Comparison of ENCODE assay signal across 1 cellular context in the genomic region with DNA sequence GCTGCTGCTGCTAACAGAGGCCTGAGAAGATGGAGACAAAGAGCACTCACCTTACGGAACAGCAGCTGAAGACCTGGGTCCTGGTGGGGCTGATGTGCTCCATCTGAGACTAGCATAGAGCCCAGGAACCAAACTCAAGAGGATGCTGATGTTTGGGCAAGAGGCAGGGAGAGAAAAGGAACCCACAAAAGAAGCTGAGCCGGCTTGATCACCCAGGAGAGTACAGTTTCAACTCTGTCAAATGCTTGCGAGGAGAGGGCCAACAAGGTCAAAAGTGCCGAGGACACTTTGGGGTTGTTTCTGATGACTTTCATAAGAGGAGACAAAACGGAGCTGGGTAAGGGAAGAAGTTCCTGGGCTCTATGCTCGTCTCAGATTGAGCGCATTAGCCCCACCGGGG.
A peak's percentile ranks its signal among the peaks of the same experiment; 100 is the strongest.
TF ChIP-seq lines count a peak whose summit lies in the region.

No MANE protein-coding gene starts in this region.

TF ChIP-seq in HepG2, 621 proteins besides CTCF, POLR2A, EP300 and RAD21:
- TF ChIP-seq TOPORS (CRISPR knock-in tag; IDR thresholded peaks at IDR 0.05): no peak
- TF ChIP-seq MAFF (IDR thresholded peaks at IDR 0.05; ENCODE audit: low read depth, low read length): peak; percentile 54
- TF ChIP-seq YEATS2 (CRISPR knock-in tag; IDR thresholded peaks at IDR 0.05; ENCODE audit: borderline replicate concordance): no peak
- TF ChIP-seq RBFOX2 (IDR thresholded peaks at IDR 0.05; ENCODE audit: low read depth, low read length): no peak
- no peak for TF ChIP-seq EED (CRISPR knock-in tag; IDR thresholded peaks at IDR 0.05)
- TF ChIP-seq, protein P1, sequence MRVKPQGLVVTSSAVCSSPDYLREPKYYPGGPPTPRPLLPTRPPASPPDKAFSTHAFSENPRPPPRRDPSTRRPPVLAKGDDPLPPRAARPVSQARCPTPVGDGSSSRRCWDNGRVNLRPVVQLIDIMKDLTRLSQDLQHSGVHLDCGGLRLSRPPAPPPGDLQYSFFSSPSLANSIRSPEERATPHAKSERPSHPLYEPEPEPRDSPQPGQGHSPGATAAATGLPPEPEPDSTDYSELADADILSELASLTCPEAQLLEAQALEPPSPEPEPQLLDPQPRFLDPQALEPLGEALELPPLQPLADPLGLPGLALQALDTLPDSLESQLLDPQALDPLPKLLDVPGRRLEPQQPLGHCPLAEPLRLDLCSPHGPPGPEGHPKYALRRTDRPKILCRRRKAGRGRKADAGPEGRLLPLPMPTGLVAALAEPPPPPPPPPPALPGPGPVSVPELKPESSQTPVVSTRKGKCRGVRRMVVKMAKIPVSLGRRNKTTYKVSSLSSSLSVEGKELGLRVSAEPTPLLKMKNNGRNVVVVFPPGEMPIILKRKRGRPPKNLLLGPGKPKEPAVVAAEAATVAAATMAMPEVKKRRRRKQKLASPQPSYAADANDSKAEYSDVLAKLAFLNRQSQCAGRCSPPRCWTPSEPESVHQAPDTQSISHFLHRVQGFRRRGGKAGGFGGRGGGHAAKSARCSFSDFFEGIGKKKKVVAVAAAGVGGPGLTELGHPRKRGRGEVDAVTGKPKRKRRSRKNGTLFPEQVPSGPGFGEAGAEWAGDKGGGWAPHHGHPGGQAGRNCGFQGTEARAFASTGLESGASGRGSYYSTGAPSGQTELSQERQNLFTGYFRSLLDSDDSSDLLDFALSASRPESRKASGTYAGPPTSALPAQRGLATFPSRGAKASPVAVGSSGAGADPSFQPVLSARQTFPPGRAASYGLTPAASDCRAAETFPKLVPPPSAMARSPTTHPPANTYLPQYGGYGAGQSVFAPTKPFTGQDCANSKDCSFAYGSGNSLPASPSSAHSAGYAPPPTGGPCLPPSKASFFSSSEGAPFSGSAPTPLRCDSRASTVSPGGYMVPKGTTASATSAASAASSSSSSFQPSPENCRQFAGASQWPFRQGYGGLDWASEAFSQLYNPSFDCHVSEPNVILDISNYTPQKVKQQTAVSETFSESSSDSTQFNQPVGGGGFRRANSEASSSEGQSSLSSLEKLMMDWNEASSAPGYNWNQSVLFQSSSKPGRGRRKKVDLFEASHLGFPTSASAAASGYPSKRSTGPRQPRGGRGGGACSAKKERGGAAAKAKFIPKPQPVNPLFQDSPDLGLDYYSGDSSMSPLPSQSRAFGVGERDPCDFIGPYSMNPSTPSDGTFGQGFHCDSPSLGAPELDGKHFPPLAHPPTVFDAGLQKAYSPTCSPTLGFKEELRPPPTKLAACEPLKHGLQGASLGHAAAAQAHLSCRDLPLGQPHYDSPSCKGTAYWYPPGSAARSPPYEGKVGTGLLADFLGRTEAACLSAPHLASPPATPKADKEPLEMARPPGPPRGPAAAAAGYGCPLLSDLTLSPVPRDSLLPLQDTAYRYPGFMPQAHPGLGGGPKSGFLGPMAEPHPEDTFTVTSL (CRISPR knock-in tag; IDR thresholded peaks at IDR 0.05; ENCODE audit: borderline replicate concordance): no peak
- no peak for TF ChIP-seq ZNF143 (CRISPR knock-in tag; IDR thresholded peaks at IDR 0.05)
- no peak for TF ChIP-seq STAT5B (CRISPR knock-in tag; IDR thresholded peaks at IDR 0.05)
- TF ChIP-seq, protein P2, sequence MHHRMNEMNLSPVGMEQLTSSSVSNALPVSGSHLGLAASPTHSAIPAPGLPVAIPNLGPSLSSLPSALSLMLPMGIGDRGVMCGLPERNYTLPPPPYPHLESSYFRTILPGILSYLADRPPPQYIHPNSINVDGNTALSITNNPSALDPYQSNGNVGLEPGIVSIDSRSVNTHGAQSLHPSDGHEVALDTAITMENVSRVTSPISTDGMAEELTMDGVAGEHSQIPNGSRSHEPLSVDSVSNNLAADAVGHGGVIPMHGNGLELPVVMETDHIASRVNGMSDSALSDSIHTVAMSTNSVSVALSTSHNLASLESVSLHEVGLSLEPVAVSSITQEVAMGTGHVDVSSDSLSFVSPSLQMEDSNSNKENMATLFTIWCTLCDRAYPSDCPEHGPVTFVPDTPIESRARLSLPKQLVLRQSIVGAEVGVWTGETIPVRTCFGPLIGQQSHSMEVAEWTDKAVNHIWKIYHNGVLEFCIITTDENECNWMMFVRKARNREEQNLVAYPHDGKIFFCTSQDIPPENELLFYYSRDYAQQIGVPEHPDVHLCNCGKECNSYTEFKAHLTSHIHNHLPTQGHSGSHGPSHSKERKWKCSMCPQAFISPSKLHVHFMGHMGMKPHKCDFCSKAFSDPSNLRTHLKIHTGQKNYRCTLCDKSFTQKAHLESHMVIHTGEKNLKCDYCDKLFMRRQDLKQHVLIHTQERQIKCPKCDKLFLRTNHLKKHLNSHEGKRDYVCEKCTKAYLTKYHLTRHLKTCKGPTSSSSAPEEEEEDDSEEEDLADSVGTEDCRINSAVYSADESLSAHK (CRISPR knock-in tag; IDR thresholded peaks at IDR 0.05; ENCODE audit: borderline replicate concordance): no peak
- no peak for TF ChIP-seq TBX3 (IDR thresholded peaks at IDR 0.05; ENCODE audit: borderline replicate concordance)
- no peak for TF ChIP-seq ZFAT (CRISPR knock-in tag; conservative IDR thresholded peaks at IDR 0.05)
- TF ChIP-seq ZFP41 (CRISPR knock-in tag; IDR thresholded peaks at IDR 0.05; ENCODE audit: borderline replicate concordance): no peak
- no peak for TF ChIP-seq MXI1 (IDR thresholded peaks at IDR 0.05; ENCODE audit: borderline replicate concordance, low read depth, low read length)
- no peak for TF ChIP-seq KLF13 (CRISPR knock-in tag; IDR thresholded peaks at IDR 0.05)
- peak; percentile 52 to 80 for TF ChIP-seq MAFK (conservative IDR thresholded peaks at IDR 0.05 in 1 of 2, IDR thresholded peaks at IDR 0.05 in 1 of 2; ENCODE audit: low read length in 2 of 2)
- TF ChIP-seq GABPB1 (CRISPR knock-in tag; IDR thresholded peaks at IDR 0.05): no peak
- no peak for TF ChIP-seq MZF1 (CRISPR knock-in tag; IDR thresholded peaks at IDR 0.05; ENCODE audit: borderline replicate concordance)
- no peak for TF ChIP-seq RXRB (CRISPR knock-in tag; IDR thresholded peaks at IDR 0.05; ENCODE audit: borderline replicate concordance)
